In genomic region chrX:118218079-118218478, GRCh38 we compare ENCODE assay signal across 25 cellular contexts.
DNase-seq lines count a peak whose midpoint lies in the region; ATAC-seq, FAIRE-seq and TF ChIP-seq lines count a peak whose summit lies in the region.
"Had no signal": no experiment of that assay in that cellular context is flagged by ENCODE, and none has a peak within 500 bp of the region (broad histone marks: within the 10 kb centered on the region; RNA-seq: fewer than 3 reads in every experiment).

No MANE protein-coding gene starts in this region.

- H4K20me1 ChIP-seq in HepG2 (ENCODE audit: insufficient read depth, low read length), result no peaks in the 10 kb centered on the region
- no peaks in the 10 kb centered on the region for H4K20me1 ChIP-seq in IMR-90 (ENCODE audit: insufficient read depth, low read length)
- H4K20me1 ChIP-seq in hepatocyte (ENCODE audit: insufficient read depth, poor library complexity, severe bottlenecking), result no peaks in the 10 kb centered on the region
- H4K20me1 ChIP-seq: BLaER1 had no signal

- BruUV-seq in HepG2 (replicated peaks; lab: Mats Ljungman, UMichigan) (no TSS peak), IMR-90 (replicated peaks; lab: Mats Ljungman, UMichigan) (no TSS peak)

- no peak for TF ChIP-seq POLR2A in HepG2 (IDR thresholded peaks at IDR 0.05; ENCODE audit: insufficient read depth in 1 of 2, low read depth in 2 of 2, low read length in 2 of 2)
- TF ChIP-seq POLR2A in right lobe of liver (IDR thresholded peaks at IDR 0.05), result no peak
- TF ChIP-seq POLR2A in IMR-90 (IDR thresholded peaks at IDR 0.05; ENCODE audit: low read depth, low read length), result no peak

- FAIRE-seq in HepG2 (lab: Jason Lieb, UNC), result peak; percentile 46
- FAIRE-seq: A204.1, D721Med, GM19239, H54 had no signal

- no peak overlapping the region for H3K14ac ChIP-seq in IMR-90 (replicated peaks; ENCODE audit: low read depth, low read length)

- POLR2A ChIA-PET in HepG2 (lab: Yijun Ruan, JAX), result no interaction called here
- POLR2A ChIA-PET in IMR-90 (lab: Charles Lee; ENCODE audit: unreplicated experiment), result no interaction called here

- WGBS in HepG2 (ENCODE audit: low lambda C conversion rate), result 70% methylated on average over 5 of the region's 5 CpGs
- 65% methylated on average over 5 of the region's 5 CpGs for WGBS in right lobe of liver (ENCODE audit: insufficient coverage, low coverage, low lambda C conversion rate, missing lambda C conversion rate)
- 80% methylated on average over 4 of the region's 5 CpGs; no CpG with 5 or more reads in 1 of the 2 experiments for WGBS in IMR-90 (ENCODE audit: extremely low coverage in 2 of 2, insufficient read length in 1 of 2), 2 experiments
- WGBS in hepatocyte (ENCODE audit: low lambda C conversion rate, missing lambda C conversion rate), result 92% methylated on average over 5 of the region's 5 CpGs

- H3K79me1 ChIP-seq in IMR-90 (ENCODE audit: low read depth in 1 of 2, low read length in 2 of 2), result no peaks in the 10 kb centered on the region

- TF ChIP-seq CTCF in HepG2 (CRISPR knock-in tag; IDR thresholded peaks at IDR 0.05) (no peak), right lobe of liver (IDR thresholded peaks at IDR 0.05) (no peak), IMR-90 (conservative IDR thresholded peaks at IDR 0.05; ENCODE audit: low read depth, low read length) (no peak), brain (conservative IDR thresholded peaks at IDR 0.05) (no peak), nephron (IDR thresholded peaks at IDR 0.05; ENCODE audit: unreplicated experiment in 3 of 3) (no peak), hepatocyte (IDR thresholded peaks at IDR 0.05; ENCODE audit: poor library complexity) (no peak)

- no peak overlapping the region for H4K91ac ChIP-seq in IMR-90 (ENCODE audit: insufficient read depth, low read depth, low read length)

- H3K56ac ChIP-seq in IMR-90 (ENCODE audit: extremely low read depth, insufficient read depth, low read length), result no peak overlapping the region

- no peak for TF ChIP-seq RAD21 in HepG2 (CRISPR knock-in tag; IDR thresholded peaks at IDR 0.05)
- TF ChIP-seq RAD21 in IMR-90 (IDR thresholded peaks at IDR 0.05; ENCODE audit: low read length), result no peak

- H2BK15ac ChIP-seq in IMR-90 (ENCODE audit: low read depth, low read length), result no peak overlapping the region

- dilution Hi-C loops in IMR-90 (cut with HindIII; ENCODE audit: low sequenced_read_pairs, unreplicated experiment), result no loop called here

- DNase-seq in HepG2 (ENCODE audit: low spot score) (no peak), right lobe of liver (no peak), IMR-90 (no peak), hepatocyte (ENCODE audit: low spot score) (no peak), D341Med (ENCODE audit: low spot score) (no peak)
- DNase-seq: Caco-2; CD4-positive, CD25-positive, alpha-beta regulatory T cell; CD8-positive, alpha-beta T cell; DMS 273 treated with DMSO at 0.1 percent for 48 hours; DMS79; EL; GDM1; GOT3 had no signal

- H3K27ac ChIP-seq in HepG2 (ENCODE audit: extremely low read length, insufficient read depth, low read length) (no peak overlapping the region), right lobe of liver (no peak overlapping the region), IMR-90 (ENCODE audit: insufficient read depth, low read length) (no peak overlapping the region), hepatocyte (no peak overlapping the region)
- H3K27ac ChIP-seq: 22Rv1, BLaER1, C4-2B had no signal

- H3K27me3 ChIP-seq in HepG2 (ENCODE audit: control insufficient read depth in 1 of 2, insufficient read depth in 2 of 2, low read length in 2 of 2), result no peaks in the 10 kb centered on the region
- H3K27me3 ChIP-seq in right lobe of liver, result peaks cover 0 to 2% of the 10 kb centered on the region in 2 donors
- no peaks in the 10 kb centered on the region; the same call in none of the 2 replicates for H3K27me3 ChIP-seq in IMR-90 (ENCODE audit: control insufficient read depth, insufficient read depth, low read length)
- no peaks in the 10 kb centered on the region for H3K27me3 ChIP-seq in hepatocyte

- H3K9ac ChIP-seq in HepG2 (ENCODE audit: insufficient read depth, low read depth, low read length), result no peak overlapping the region
- H3K9ac ChIP-seq in IMR-90 (ENCODE audit: low read depth, low read length), result no peak overlapping the region
- H3K9ac ChIP-seq: BLaER1 had no signal

- H3K36me3 ChIP-seq in HepG2 (replicated peaks in 1 of 2; ENCODE audit: control insufficient read depth in 1 of 2, insufficient read depth in 2 of 2, low read length in 2 of 2) (no peaks in the 10 kb centered on the region), right lobe of liver (no peaks in the 10 kb centered on the region), IMR-90 (ENCODE audit: control insufficient read depth, insufficient read depth, low read length) (no peaks in the 10 kb centered on the region), hepatocyte (replicated peaks; ENCODE audit: insufficient read depth, low read depth) (no peaks in the 10 kb centered on the region)
- H3K36me3 ChIP-seq: BLaER1, HAP-1 had no signal

- H3K36me3 Mint-ChIP-seq in brain (no peaks in the 10 kb centered on the region), nephron (ENCODE audit: low read depth) (no peaks in the 10 kb centered on the region)
- H3K36me3 Mint-ChIP-seq: CD4-positive, CD25-positive, alpha-beta regulatory T cell; CD8-positive, alpha-beta T cell had no signal

- H3K4me2 ChIP-seq in HepG2 (ENCODE audit: low read depth, low read length), result no peak overlapping the region
- H3K4me2 ChIP-seq in IMR-90 (ENCODE audit: low read depth, low read length), result no peak overlapping the region
- no peak overlapping the region for H3K4me2 ChIP-seq in hepatocyte
- H3K4me2 ChIP-seq: BLaER1 had no signal

- no peak overlapping the region for H3K4ac ChIP-seq in IMR-90 (ENCODE audit: low read depth, low read length)

- H4K5ac ChIP-seq in IMR-90 (ENCODE audit: low read depth, low read length), result no peak overlapping the region

- H3K4me1 Mint-ChIP-seq in brain (peaks cover 62% of the 10 kb centered on the region), nephron (peaks cover 67% of the 10 kb centered on the region)
- H3K4me1 Mint-ChIP-seq: CD4-positive, CD25-positive, alpha-beta regulatory T cell had no signal

- H2BK20ac ChIP-seq in IMR-90 (ENCODE audit: low read depth, low read length), result no peak overlapping the region

- H2AK5ac ChIP-seq in IMR-90 (ENCODE audit: low read depth, low read length), result no peak overlapping the region

- H4K8ac ChIP-seq in IMR-90 (ENCODE audit: low read depth in 2 of 2, low read length in 2 of 2), result no peak overlapping the region

- H2BK5ac ChIP-seq in IMR-90 (ENCODE audit: low read depth, low read length, poor library complexity, severe bottlenecking), result peak overlapping the region; percentile 7

- no peaks in the 10 kb centered on the region for H3K9me2 ChIP-seq in hepatocyte (replicated peaks; ENCODE audit: insufficient read depth)

- H3K4me3 ChIP-seq in HepG2 (replicated peaks in 1 of 3; ENCODE audit: insufficient read depth in 1 of 3, low read depth in 2 of 3, low read length in 3 of 3) (no peak overlapping the region), right lobe of liver (no peak overlapping the region), IMR-90 (ENCODE audit: insufficient read depth, low read depth, low read length) (no peak overlapping the region), hepatocyte (no peak overlapping the region)
- H3K4me3 ChIP-seq: BLaER1, HAP-1 had no signal

- intact Hi-C loops in HepG2 (cut with micrococcal nuclease; ENCODE audit: unreplicated experiment), result no loop called here
- intact Hi-C loops in right lobe of liver (cut with DNase I), result no loop called here
- intact Hi-C loops in IMR-90 (cut with micrococcal nuclease), result no loop called here

- TF ChIP-seq EP300 in HepG2 (IDR thresholded peaks at IDR 0.05; ENCODE audit: low read depth in 2 of 2, low read length in 2 of 2), result no peak
- TF ChIP-seq EP300 in HepG2 (CRISPR knock-in tag; IDR thresholded peaks at IDR 0.05; ENCODE audit: borderline replicate concordance), result no peak

- CTCF ChIA-PET in HepG2 (lab: Yijun Ruan, JAX; ENCODE audit: low intra/inter-chr PET ratio, low total read pairs), result no interaction called here
- CTCF ChIA-PET in IMR-90 (lab: Yijun Ruan, JAX), result interaction anchor here (0.7 kb wide), 1 partner anchor 1173 kb away, joined by 3 read pairs; no protein-coding TSS in a partner anchor

- H3K4me3 Mint-ChIP-seq in brain, result peak overlapping the region in 1 of 5 experiments; percentile 10
- H3K4me3 Mint-ChIP-seq in nephron, result no peak overlapping the region
- H3K4me3 Mint-ChIP-seq: B cell; CD4-positive, CD25-positive, alpha-beta regulatory T cell; CD8-positive, alpha-beta T cell had no signal

- in situ Hi-C loops in HepG2 (cut with HindIII; ENCODE audit: extremely low pct_ligation_motif_present, low pct_unique_long_range_greater_than_20kb) (no loop called here), IMR-90 (cut with MboI; ENCODE audit: low sequenced_read_pairs) (no loop called here)

- no peaks in the 10 kb centered on the region for H3K9me3 ChIP-seq in HepG2 (ENCODE audit: low read length)
- no peaks in the 10 kb centered on the region for H3K9me3 ChIP-seq in right lobe of liver
- H3K9me3 ChIP-seq in IMR-90 (ENCODE audit: control insufficient read depth, insufficient read depth, low read length), result no peaks in the 10 kb centered on the region
- H3K9me3 ChIP-seq in hepatocyte (ENCODE audit: low read depth), result no peaks in the 10 kb centered on the region
- H3K9me3 ChIP-seq: BLaER1, Caco-2, HAP-1 had no signal

- H3K9me1 ChIP-seq in IMR-90 (ENCODE audit: insufficient read depth, low read length), result no peaks in the 10 kb centered on the region

- H3K9me3 Mint-ChIP-seq in brain (peaks cover 0 to 8% (median 0%) of the 10 kb centered on the region in 5 experiments), nephron (no peaks in the 10 kb centered on the region)
- H3K9me3 Mint-ChIP-seq: CD4-positive, CD25-positive, alpha-beta regulatory T cell; CD8-positive, alpha-beta T cell had no signal

- H3K27me3 Mint-ChIP-seq in brain (no peaks in the 10 kb centered on the region), nephron (ENCODE audit: low read depth) (no peaks in the 10 kb centered on the region)
- H3K27me3 Mint-ChIP-seq: B cell had no signal

- no peak overlapping the region for H3K18ac ChIP-seq in IMR-90 (ENCODE audit: low read depth, low read length)

- no peak for ATAC-seq in HepG2
- no peak for ATAC-seq in right lobe of liver
- no peak for ATAC-seq in IMR-90 (ENCODE audit: low read depth)
- no peak for ATAC-seq in GM19351 (IDR thresholded peaks at IDR 0.05; ENCODE audit: unreplicated experiment)
- ATAC-seq: CD8-positive, alpha-beta T cell had no signal

- H3K4me1 ChIP-seq in HepG2 (ENCODE audit: insufficient read depth, low read length) (no peaks in the 10 kb centered on the region), right lobe of liver (no peaks in the 10 kb centered on the region), IMR-90 (ENCODE audit: control insufficient read depth, insufficient read depth, low read length) (no peaks in the 10 kb centered on the region), hepatocyte (ENCODE audit: insufficient read depth) (no peaks in the 10 kb centered on the region)
- H3K4me1 ChIP-seq: Caco-2, HAP-1 had no signal

- no peak overlapping the region for H2AK9ac ChIP-seq in IMR-90 (replicated peaks; ENCODE audit: low read depth, low read length, poor library complexity)

- H2AFZ ChIP-seq in HepG2 (ENCODE audit: low read length), result no peak overlapping the region
- H2AFZ ChIP-seq in IMR-90 (replicated peaks; ENCODE audit: low read length, poor library complexity), result no peak overlapping the region
- H2AFZ ChIP-seq in hepatocyte, result no peak overlapping the region

- no peak overlapping the region for H3K23ac ChIP-seq in IMR-90 (ENCODE audit: low read depth, low read length)

- no peaks in the 10 kb centered on the region for H3K79me2 ChIP-seq in HepG2 (ENCODE audit: insufficient read depth, low read length)
- H3K79me2 ChIP-seq in hepatocyte, result no peaks in the 10 kb centered on the region

- peak overlapping the region in 3 of 5 experiments; percentile 10 to 19 (median 17) for H3K27ac Mint-ChIP-seq in brain
- peak overlapping the region; percentile 0 to 76 (median 47) for H3K27ac Mint-ChIP-seq in nephron
- H3K27ac Mint-ChIP-seq: B cell; CD4-positive, CD25-positive, alpha-beta regulatory T cell; CD8-positive, alpha-beta T cell had no signal

- H2BK120ac ChIP-seq in IMR-90 (ENCODE audit: low read depth, low read length), result no peak overlapping the region
